In the genomic region with DNA sequence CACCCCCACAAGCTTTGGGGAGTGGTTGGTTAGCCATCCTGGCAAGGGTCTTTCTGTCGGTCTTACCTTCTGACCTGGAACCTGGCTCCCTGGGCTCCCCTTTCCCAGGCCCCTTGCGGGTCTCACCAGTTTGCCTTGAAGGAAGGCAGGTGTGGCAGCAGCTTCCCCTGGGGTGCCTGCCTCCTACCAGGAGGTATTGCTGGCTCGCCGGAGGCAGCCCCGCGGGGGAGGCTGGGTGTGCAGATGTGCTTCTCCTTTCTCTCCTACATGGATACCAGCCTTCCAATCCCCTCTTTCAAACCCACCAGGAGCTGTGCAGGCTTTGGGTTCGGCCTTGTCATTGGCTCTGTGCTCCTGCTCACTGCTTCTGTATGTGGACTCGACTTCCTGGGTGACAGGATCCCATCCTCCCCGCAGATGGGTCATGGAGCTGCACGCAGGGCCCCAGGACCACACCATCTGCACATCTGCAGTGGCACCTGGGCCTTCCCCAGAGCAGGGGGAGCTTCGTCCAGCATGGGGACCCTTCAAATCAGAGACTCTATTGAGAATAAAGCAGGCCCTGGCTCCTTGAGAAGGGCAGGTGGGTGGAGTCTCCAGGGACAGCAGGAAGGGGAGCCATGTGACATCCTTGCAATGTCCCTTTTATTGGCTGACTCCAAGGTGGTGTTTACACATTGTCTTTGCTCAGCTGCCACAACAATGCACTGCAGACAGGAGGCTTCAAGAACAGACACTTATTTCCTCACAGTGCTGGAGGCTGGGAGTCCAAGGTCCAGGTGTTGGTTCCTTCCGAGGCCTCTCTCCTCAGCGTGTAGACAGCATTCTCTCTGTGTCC, we compare ENCODE assay signal across 16 cellular contexts.
DNase-seq lines count a peak whose midpoint lies in the region; ATAC-seq and TF ChIP-seq lines count a peak whose summit lies in the region.
"Had no signal": no experiment of that assay in that cellular context is flagged by ENCODE, and none has a peak within 500 bp of the region (broad histone marks: within the 10 kb centered on the region; RNA-seq: fewer than 3 reads in every experiment).

No MANE protein-coding gene starts in this region.

- intact Hi-C loops in activated CD4-positive, alpha-beta T cell treated with anti-CD3 and anti-CD28 coated beads, Interleukin-2, amount 10 ng/mL, durations not matched to agents 24 days and 14 days (cut with micrococcal nuclease), result no loop called here
- intact Hi-C loops in spleen (cut with DNase I; ENCODE audit: low total_unique reads), result no loop called here
- intact Hi-C loops in thyroid gland (cut with DNase I), result no loop called here

- no peaks in the 10 kb centered on the region for H3K4me1 ChIP-seq in spleen
- no peaks in the 10 kb centered on the region for H3K4me1 ChIP-seq in thyroid gland
- H3K4me1 ChIP-seq: A549, lower lobe of right lung had no signal

- H3K9me3 Mint-ChIP-seq in activated CD4-positive, alpha-beta T cell treated with anti-CD3 and anti-CD28 coated beads, Interleukin-2, amount 10 ng/mL, durations not matched to agents 24 days and 14 days, result no peaks in the 10 kb centered on the region
- no peaks in the 10 kb centered on the region for H3K9me3 Mint-ChIP-seq in activated CD4-positive, alpha-beta T cell treated with anti-CD3 and anti-CD28 coated beads, Interleukin-2, amount 10 ng/mL, durations not matched to agents 7 days and 5 days
- H3K9me3 Mint-ChIP-seq: activated T-helper 17 cell treated with anti-CD3 and anti-CD28 coated beads, Interleukin-2, amount 50 U/mL, for 72 hours; stimulated activated naive CD8-positive, alpha-beta T cell treated with anti-CD3 and anti-CD28 coated beads, Interleukin-15, amount 100 ng/mL, for 72 hours had no signal

- H3K27me3 Mint-ChIP-seq in activated CD4-positive, alpha-beta T cell treated with anti-CD3 and anti-CD28 coated beads, Interleukin-2, amount 10 ng/mL, durations not matched to agents 24 days and 14 days, result no peaks in the 10 kb centered on the region
- H3K27me3 Mint-ChIP-seq in activated CD4-positive, alpha-beta T cell treated with anti-CD3 and anti-CD28 coated beads, Interleukin-2, amount 10 ng/mL, durations not matched to agents 7 days and 5 days, result no peaks in the 10 kb centered on the region
- H3K27me3 Mint-ChIP-seq: CD4-positive, CD25-positive, alpha-beta regulatory T cell had no signal

- no peak for ATAC-seq in HG03460 (IDR thresholded peaks at IDR 0.05; ENCODE audit: unreplicated experiment)
- ATAC-seq: A549; activated T-helper 17 cell treated with anti-CD3 and anti-CD28 coated beads, Interleukin-2, amount 50 U/mL, for 72 hours; lower lobe of right lung; stimulated activated naive CD8-positive, alpha-beta T cell treated with anti-CD3 and anti-CD28 coated beads, Interleukin-15, amount 100 ng/mL, for 72 hours had no signal

- H3K27ac ChIP-seq in coronary artery (no peak overlapping the region), spleen (no peak overlapping the region), thyroid gland (no peak overlapping the region)
- H3K27ac ChIP-seq: A549, dorsolateral prefrontal cortex, lower lobe of right lung, skin epidermis had no signal

- no peaks in the 10 kb centered on the region for H3K36me3 ChIP-seq in spleen
- H3K36me3 ChIP-seq in thyroid gland, result no peaks in the 10 kb centered on the region
- H3K36me3 ChIP-seq: lower lobe of right lung had no signal

- TF ChIP-seq CTCF in coronary artery (IDR thresholded peaks at IDR 0.05) (no peak), spleen (IDR thresholded peaks at IDR 0.05 in 8 of 11, conservative IDR thresholded peaks at IDR 0.05 in 3 of 11) (no peak), thyroid gland (IDR thresholded peaks at IDR 0.05) (no peak)

- WGBS in spleen, 5 donors, result 59 to 76% (median 67%) methylated on average over 12 to 13 of the region's 13 CpGs
- 49 to 51% methylated on average over 8 to 13 of the region's 13 CpGs for WGBS in thyroid gland, 2 donors

- H3K27ac Mint-ChIP-seq in activated CD4-positive, alpha-beta T cell treated with anti-CD3 and anti-CD28 coated beads, Interleukin-2, amount 10 ng/mL, durations not matched to agents 24 days and 14 days, result no peak overlapping the region
- no peak overlapping the region for H3K27ac Mint-ChIP-seq in activated CD4-positive, alpha-beta T cell treated with anti-CD3 and anti-CD28 coated beads, Interleukin-2, amount 10 ng/mL, durations not matched to agents 7 days and 5 days
- H3K27ac Mint-ChIP-seq: activated T-helper 17 cell treated with anti-CD3 and anti-CD28 coated beads, Interleukin-2, amount 50 U/mL, for 72 hours; CD4-positive, CD25-positive, alpha-beta regulatory T cell; stimulated activated naive CD8-positive, alpha-beta T cell treated with anti-CD3 and anti-CD28 coated beads, Interleukin-15, amount 100 ng/mL, for 72 hours had no signal

- CTCF ChIA-PET in activated CD4-positive, alpha-beta T cell treated with anti-CD3 and anti-CD28 coated beads, Interleukin-2, amount 10 ng/mL, durations not matched to agents 7 days and 5 days (lab: Charles Lee), result no interaction called here

- H3K9me3 ChIP-seq in spleen (no peaks in the 10 kb centered on the region), thyroid gland (no peaks in the 10 kb centered on the region)
- H3K9me3 ChIP-seq: A549, lower lobe of right lung had no signal

- DNase-seq in activated CD4-positive, alpha-beta T cell treated with anti-CD3 and anti-CD28 coated beads, Interleukin-2, amount 10 ng/mL, durations not matched to agents 24 days and 14 days, result peak; percentile 45
- DNase-seq in activated CD4-positive, alpha-beta T cell treated with anti-CD3 and anti-CD28 coated beads, Interleukin-2, amount 10 ng/mL, durations not matched to agents 7 days and 5 days, result no peak
- DNase-seq in NCI-H2107 treated with DMSO at 0.1 percent for 48 hours (lab: John Stamatoyannopoulos, UW; ENCODE audit: unreplicated experiment), result peak; percentile 48
- DNase-seq in coronary artery (ENCODE audit: low spot score), result peak; percentile 66
- peak; percentile 44 for DNase-seq in spleen
- no peak for DNase-seq in thyroid gland
- no peak for DNase-seq in midbrain (lab: John Stamatoyannopoulos, UW)
- DNase-seq: activated CD4-positive, alpha-beta T cell treated with anti-CD3 and anti-CD28 coated beads for 48 hours; CD4-positive, CD25-positive, alpha-beta regulatory T cell; lower lobe of right lung; stimulated activated naive CD8-positive, alpha-beta T cell treated with anti-CD3 and anti-CD28 coated beads, Interleukin-15, amount 100 ng/mL, for 72 hours had no signal

- peaks cover 0 to 67% (median 0%) of the 10 kb centered on the region in 7 donors for H3K27me3 ChIP-seq in spleen (replicated peaks in 1 of 7)
- no peaks in the 10 kb centered on the region for H3K27me3 ChIP-seq in thyroid gland

- no peak overlapping the region for H3K4me3 Mint-ChIP-seq in activated CD4-positive, alpha-beta T cell treated with anti-CD3 and anti-CD28 coated beads, Interleukin-2, amount 10 ng/mL, durations not matched to agents 24 days and 14 days
- H3K4me3 Mint-ChIP-seq in activated CD4-positive, alpha-beta T cell treated with anti-CD3 and anti-CD28 coated beads, Interleukin-2, amount 10 ng/mL, durations not matched to agents 7 days and 5 days, result no peak overlapping the region
- H3K4me3 Mint-ChIP-seq: activated T-helper 17 cell treated with anti-CD3 and anti-CD28 coated beads, Interleukin-2, amount 50 U/mL, for 72 hours; CD4-positive, CD25-positive, alpha-beta regulatory T cell; stimulated activated naive CD8-positive, alpha-beta T cell treated with anti-CD3 and anti-CD28 coated beads, Interleukin-15, amount 100 ng/mL, for 72 hours had no signal

- no peaks in the 10 kb centered on the region for H3K4me1 Mint-ChIP-seq in activated CD4-positive, alpha-beta T cell treated with anti-CD3 and anti-CD28 coated beads, Interleukin-2, amount 10 ng/mL, durations not matched to agents 24 days and 14 days
- H3K4me1 Mint-ChIP-seq in activated CD4-positive, alpha-beta T cell treated with anti-CD3 and anti-CD28 coated beads, Interleukin-2, amount 10 ng/mL, durations not matched to agents 7 days and 5 days, result no peaks in the 10 kb centered on the region
- H3K4me1 Mint-ChIP-seq: activated T-helper 17 cell treated with anti-CD3 and anti-CD28 coated beads, Interleukin-2, amount 50 U/mL, for 72 hours; CD4-positive, CD25-positive, alpha-beta regulatory T cell; stimulated activated naive CD8-positive, alpha-beta T cell treated with anti-CD3 and anti-CD28 coated beads, Interleukin-15, amount 100 ng/mL, for 72 hours had no signal

- H3K4me3 ChIP-seq in coronary artery (no peak overlapping the region), spleen (no peak overlapping the region), thyroid gland (replicated peaks in 1 of 3) (no peak overlapping the region)
- H3K4me3 ChIP-seq: A549, dorsolateral prefrontal cortex, lower lobe of right lung, skin epidermis had no signal

- no peak for TF ChIP-seq POLR2A in spleen (IDR thresholded peaks at IDR 0.05)
- TF ChIP-seq POLR2A in thyroid gland (IDR thresholded peaks at IDR 0.05), result no peak

- POLR2A ChIA-PET in activated CD4-positive, alpha-beta T cell treated with anti-CD3 and anti-CD28 coated beads, Interleukin-2, amount 10 ng/mL, durations not matched to agents 7 days and 5 days (lab: Charles Lee), result no interaction called here

- no peaks in the 10 kb centered on the region for H3K36me3 Mint-ChIP-seq in activated CD4-positive, alpha-beta T cell treated with anti-CD3 and anti-CD28 coated beads, Interleukin-2, amount 10 ng/mL, durations not matched to agents 24 days and 14 days (ENCODE audit: low read depth)
- H3K36me3 Mint-ChIP-seq in activated CD4-positive, alpha-beta T cell treated with anti-CD3 and anti-CD28 coated beads, Interleukin-2, amount 10 ng/mL, durations not matched to agents 7 days and 5 days (ENCODE audit: low read depth), result no peaks in the 10 kb centered on the region
- H3K36me3 Mint-ChIP-seq: CD4-positive, CD25-positive, alpha-beta regulatory T cell had no signal

Comparison
In these comparisons a context has a peak if more than half of its experiments do, and no peak if none do; other contexts are left out.
1. DNase-seq: peak in activated CD4-positive, alpha-beta T cell treated with anti-CD3 and anti-CD28 coated beads, Interleukin-2, amount 10 ng/mL, durations not matched to agents 24 days and 14 days (single experiment), NCI-H2107 treated with DMSO at 0.1 percent for 48 hours (single experiment), coronary artery (single experiment) and spleen (single experiment); none in activated CD4-positive, alpha-beta T cell treated with anti-CD3 and anti-CD28 coated beads, Interleukin-2, amount 10 ng/mL, durations not matched to agents 7 days and 5 days (single experiment), thyroid gland (0 of 2) and midbrain (single experiment).